ENCODE assay signal across 25 cellular contexts in the genomic region with DNA sequence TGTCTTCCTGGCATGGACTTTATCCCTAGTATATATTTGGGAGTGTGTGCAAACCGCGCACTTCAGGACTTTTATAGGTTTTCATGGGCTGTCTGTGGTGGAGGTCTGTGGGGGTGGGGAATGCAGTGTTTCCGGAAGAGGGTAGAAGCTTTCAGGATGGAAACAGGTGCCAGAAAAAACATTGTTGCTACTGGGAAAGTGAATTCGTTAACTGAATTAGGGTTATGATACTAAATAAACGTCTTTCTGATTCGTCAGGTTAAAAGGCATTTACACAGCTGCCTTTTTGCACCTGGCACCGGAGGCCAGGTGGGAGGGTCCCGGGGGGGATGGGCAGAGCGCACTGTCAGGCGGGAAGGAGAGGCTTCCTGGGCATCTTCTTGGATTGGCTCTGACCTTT.
DNase-seq lines count a peak whose midpoint lies in the region; ATAC-seq and TF ChIP-seq lines count a peak whose summit lies in the region.
"Had no signal": no experiment of that assay in that cellular context is flagged by ENCODE, and none has a peak within 500 bp of the region (broad histone marks: within the 10 kb centered on the region; RNA-seq: fewer than 3 reads in every experiment).

No MANE protein-coding gene starts in this region.

- H3K4me3 ChIP-seq in brain microvascular endothelial cell (ENCODE audit: low read depth, low read length) = no peak overlapping the region
- H3K4me3 ChIP-seq: Peyer's patch, right atrium auricular region had no signal

- H3K27me3 Mint-ChIP-seq in WTC11 (ENCODE audit: low read depth) = no peaks in the 10 kb centered on the region
- H3K27me3 Mint-ChIP-seq in activated T-cell treated with anti-CD3 and anti-CD28 coated beads, Interleukin-2, amount 50 U/mL, for 24 hours = no peaks in the 10 kb centered on the region
- H3K27me3 Mint-ChIP-seq: CD4-positive, CD25-positive, alpha-beta regulatory T cell had no signal

- H3K4me3 Mint-ChIP-seq in WTC11 = no peak overlapping the region
- H3K4me3 Mint-ChIP-seq in activated T-cell treated with anti-CD3 and anti-CD28 coated beads, Interleukin-2, amount 50 U/mL, for 24 hours = no peak overlapping the region
- H3K4me3 Mint-ChIP-seq: CD4-positive, CD25-positive, alpha-beta regulatory T cell had no signal

- POLR2A ChIA-PET in WTC11 (lab: Charles Lee) = no interaction called here

- TF ChIP-seq CTCF in WTC11 (IDR thresholded peaks at IDR 0.05) (no peak), brain microvascular endothelial cell (IDR thresholded peaks at IDR 0.05; ENCODE audit: low read depth, low read length, missing control alignments) (no peak)

- no peaks in the 10 kb centered on the region for H3K36me3 Mint-ChIP-seq in WTC11
- H3K36me3 Mint-ChIP-seq in activated T-cell treated with anti-CD3 and anti-CD28 coated beads, Interleukin-2, amount 50 U/mL, for 24 hours (ENCODE audit: low read depth) = peaks cover 23% of the 10 kb centered on the region

- H3K9me3 Mint-ChIP-seq in WTC11 = no peaks in the 10 kb centered on the region
- H3K9me3 Mint-ChIP-seq in activated T-cell treated with anti-CD3 and anti-CD28 coated beads, Interleukin-2, amount 50 U/mL, for 24 hours = no peaks in the 10 kb centered on the region

- H3K27ac ChIP-seq in brain microvascular endothelial cell = no peak overlapping the region
- H3K27ac ChIP-seq: HL-60, Peyer's patch, right atrium auricular region had no signal

- ATAC-seq in WTC11 (peak; percentile 16; the same call in 1 of the 2 replicates), GM21390 (IDR thresholded peaks at IDR 0.05; ENCODE audit: unreplicated experiment) (no peak), HG03108 (IDR thresholded peaks at IDR 0.05; ENCODE audit: unreplicated experiment) (no peak)
- ATAC-seq: esophagus mucosa had no signal

- H3K27me3 ChIP-seq in brain microvascular endothelial cell (replicated peaks) = no peaks in the 10 kb centered on the region
- H3K27me3 ChIP-seq: Peyer's patch, right atrium auricular region had no signal

- peaks cover 12% of the 10 kb centered on the region for H3K4me1 Mint-ChIP-seq in WTC11
- H3K4me1 Mint-ChIP-seq in activated T-cell treated with anti-CD3 and anti-CD28 coated beads, Interleukin-2, amount 50 U/mL, for 24 hours (ENCODE audit: low read depth) = peaks cover 15% of the 10 kb centered on the region

- no peak overlapping the region for H3K27ac Mint-ChIP-seq in WTC11
- H3K27ac Mint-ChIP-seq in activated T-cell treated with anti-CD3 and anti-CD28 coated beads, Interleukin-2, amount 50 U/mL, for 24 hours = no peak overlapping the region

- no peaks in the 10 kb centered on the region for H3K36me3 ChIP-seq in brain microvascular endothelial cell (replicated peaks)

- DNase-seq in COLO668 (lab: John Stamatoyannopoulos, UW; ENCODE audit: unreplicated experiment) = peak; percentile 90
- DNase-seq in NCI-H1105 treated with DMSO at 0.1 percent for 48 hours (lab: John Stamatoyannopoulos, UW) = peak; percentile 89
- peak; percentile 85 for DNase-seq in NCI-H345 (lab: John Stamatoyannopoulos, UW)
- DNase-seq in WTC11 (ENCODE audit: low spot score) = no peak
- no peak for DNase-seq in brain microvascular endothelial cell
- DNase-seq in activated T-cell treated with anti-CD3 and anti-CD28 coated beads, Interleukin-2, amount 50 U/mL, for 24 hours = no peak
- DNase-seq: ACHN; activated CD4-positive, CD25-positive, alpha-beta regulatory T cell treated with anti-CD3 and anti-CD28 coated beads, Interleukin-2, amount 50 U/mL, for 72 hours; activated effector memory CD4-positive, alpha-beta T cell treated with anti-CD3 and anti-CD28 coated beads, Interleukin-2, amount 50 U/mL, for 16 hours; amygdala; caudate nucleus; CD4-positive, CD25-positive, alpha-beta regulatory T cell; DND-41; effector CD4-positive, alpha-beta T cell; H7; MV-4-11; Peyer's patch; SK-N-SH; stimulated activated naive CD4-positive, alpha-beta T cell; T1000 had no signal

- CTCF ChIA-PET in WTC11 (lab: Charles Lee) = no interaction called here

- in situ Hi-C loops in brain microvascular endothelial cell (cut with HindIII; ENCODE audit: low pct_ligation_motif_present, low sequenced_read_pairs) = no loop called here

TF ChIP-seq in WTC11, 78 proteins besides CTCF, POLR2A, EP300 and RAD21:
- TF ChIP-seq, protein P1, sequence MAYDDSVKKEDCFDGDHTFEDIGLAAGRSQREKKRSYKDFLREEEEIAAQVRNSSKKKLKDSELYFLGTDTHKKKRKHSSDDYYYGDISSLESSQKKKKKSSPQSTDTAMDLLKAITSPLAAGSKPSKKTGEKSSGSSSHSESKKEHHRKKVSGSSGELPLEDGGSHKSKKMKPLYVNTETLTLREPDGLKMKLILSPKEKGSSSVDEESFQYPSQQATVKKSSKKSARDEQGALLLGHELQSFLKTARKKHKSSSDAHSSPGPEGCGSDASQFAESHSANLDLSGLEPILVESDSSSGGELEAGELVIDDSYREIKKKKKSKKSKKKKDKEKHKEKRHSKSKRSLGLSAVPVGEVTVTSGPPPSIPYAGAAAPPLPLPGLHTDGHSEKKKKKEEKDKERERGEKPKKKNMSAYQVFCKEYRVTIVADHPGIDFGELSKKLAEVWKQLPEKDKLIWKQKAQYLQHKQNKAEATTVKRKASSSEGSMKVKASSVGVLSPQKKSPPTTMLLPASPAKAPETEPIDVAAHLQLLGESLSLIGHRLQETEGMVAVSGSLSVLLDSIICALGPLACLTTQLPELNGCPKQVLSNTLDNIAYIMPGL (CRISPR knock-in tag; IDR thresholded peaks at IDR 0.05) = no peak
- TF ChIP-seq, protein P2, sequence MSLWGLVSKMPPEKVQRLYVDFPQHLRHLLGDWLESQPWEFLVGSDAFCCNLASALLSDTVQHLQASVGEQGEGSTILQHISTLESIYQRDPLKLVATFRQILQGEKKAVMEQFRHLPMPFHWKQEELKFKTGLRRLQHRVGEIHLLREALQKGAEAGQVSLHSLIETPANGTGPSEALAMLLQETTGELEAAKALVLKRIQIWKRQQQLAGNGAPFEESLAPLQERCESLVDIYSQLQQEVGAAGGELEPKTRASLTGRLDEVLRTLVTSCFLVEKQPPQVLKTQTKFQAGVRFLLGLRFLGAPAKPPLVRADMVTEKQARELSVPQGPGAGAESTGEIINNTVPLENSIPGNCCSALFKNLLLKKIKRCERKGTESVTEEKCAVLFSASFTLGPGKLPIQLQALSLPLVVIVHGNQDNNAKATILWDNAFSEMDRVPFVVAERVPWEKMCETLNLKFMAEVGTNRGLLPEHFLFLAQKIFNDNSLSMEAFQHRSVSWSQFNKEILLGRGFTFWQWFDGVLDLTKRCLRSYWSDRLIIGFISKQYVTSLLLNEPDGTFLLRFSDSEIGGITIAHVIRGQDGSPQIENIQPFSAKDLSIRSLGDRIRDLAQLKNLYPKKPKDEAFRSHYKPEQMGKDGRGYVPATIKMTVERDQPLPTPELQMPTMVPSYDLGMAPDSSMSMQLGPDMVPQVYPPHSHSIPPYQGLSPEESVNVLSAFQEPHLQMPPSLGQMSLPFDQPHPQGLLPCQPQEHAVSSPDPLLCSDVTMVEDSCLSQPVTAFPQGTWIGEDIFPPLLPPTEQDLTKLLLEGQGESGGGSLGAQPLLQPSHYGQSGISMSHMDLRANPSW (CRISPR knock-in tag; conservative IDR thresholded peaks at IDR 0.05; ENCODE audit: low read depth) = no peak
- TF ChIP-seq TEAD4 (CRISPR knock-in tag; IDR thresholded peaks at IDR 0.05) (no peak), TEAD1 (CRISPR knock-in tag; IDR thresholded peaks at IDR 0.05) (no peak), SP1 (CRISPR knock-in tag; conservative IDR thresholded peaks at IDR 0.05) (no peak)

Comparison
In these comparisons a context has a peak if more than half of its experiments do, and no peak if none do; other contexts are left out.
1. DNase-seq: peak in COLO668 (single experiment), NCI-H1105 treated with DMSO at 0.1 percent for 48 hours (single experiment) and NCI-H345 (single experiment); none in WTC11 (single experiment), brain microvascular endothelial cell (single experiment) and activated T-cell treated with anti-CD3 and anti-CD28 coated beads, Interleukin-2, amount 50 U/mL, for 24 hours (single experiment).